8 cellular contexts compared by ENCODE assay signal in genomic region chr11:68471360-68472340, GRCh38. TPM values are rescaled to one million over a fixed set of nuclear protein-coding genes. Genes with fewer than 3 reads are reported as not detected.
A peak's percentile ranks its signal among the peaks of the same experiment; 100 is the strongest.
DNase-seq lines count a peak whose midpoint lies in the region; ATAC-seq, FAIRE-seq and TF ChIP-seq lines count a peak whose summit lies in the region.

No MANE protein-coding gene starts in this region.

- peak overlapping the region; percentile 58 for H3K9ac ChIP-seq in astrocyte (ENCODE audit: low read length)

- H3K36me3 ChIP-seq in astrocyte (ENCODE audit: insufficient read depth, low read length) (no peaks in the 10 kb centered on the region), right atrium auricular region (no peaks in the 10 kb centered on the region)

- peaks cover 26% of the 10 kb centered on the region for H3K4me1 ChIP-seq in astrocyte (ENCODE audit: insufficient read depth, low read length)
- H3K4me1 ChIP-seq in right atrium auricular region = peaks cover 0 to 79% of the 10 kb centered on the region in 2 donors

- H3K27ac Mint-ChIP-seq in astrocyte (ENCODE audit: unreplicated experiment) (peak overlapping the region; percentile 98), osteocyte (ENCODE audit: unreplicated experiment) (peak overlapping the region; percentile 67)

- no peak for ATAC-seq in HG02798 (IDR thresholded peaks at IDR 0.05; ENCODE audit: poor library complexity, unreplicated experiment)
- no peak for ATAC-seq in HG03175 (IDR thresholded peaks at IDR 0.05; ENCODE audit: unreplicated experiment)

- no peak overlapping the region for H2AFZ ChIP-seq in astrocyte (ENCODE audit: low read depth, low read length)

- no peaks in the 10 kb centered on the region for H3K9me3 Mint-ChIP-seq in astrocyte (ENCODE audit: unreplicated experiment)
- H3K9me3 Mint-ChIP-seq in osteocyte (ENCODE audit: unreplicated experiment) = no peaks in the 10 kb centered on the region

- H3K36me3 Mint-ChIP-seq in astrocyte (ENCODE audit: low read depth, unreplicated experiment) (peaks cover 2% of the 10 kb centered on the region), osteocyte (ENCODE audit: unreplicated experiment) (peaks cover 16% of the 10 kb centered on the region)

- H3K4me1 Mint-ChIP-seq in astrocyte (ENCODE audit: low read depth, unreplicated experiment) (peaks cover 66% of the 10 kb centered on the region), osteocyte (ENCODE audit: unreplicated experiment) (peaks cover 64% of the 10 kb centered on the region)

- peak overlapping the region; percentile 66 for H3K4me2 ChIP-seq in astrocyte (ENCODE audit: low read length)

- H3K27ac ChIP-seq in astrocyte (ENCODE audit: low read depth, low read length) = peak overlapping the region; percentile 86
- peak overlapping the region in 1 of 2 donors; percentile 35 for H3K27ac ChIP-seq in right atrium auricular region

- FAIRE-seq in astrocyte (lab: Jason Lieb, UNC) = no peak

- H4K20me1 ChIP-seq in astrocyte (ENCODE audit: insufficient read depth, low read length) = peaks cover 80% of the 10 kb centered on the region

- H3K27me3 ChIP-seq in astrocyte (ENCODE audit: insufficient read depth, low read length) (no peaks in the 10 kb centered on the region), right atrium auricular region (no peaks in the 10 kb centered on the region)

- no peaks in the 10 kb centered on the region for H3K27me3 Mint-ChIP-seq in astrocyte (ENCODE audit: low read depth, unreplicated experiment)
- H3K27me3 Mint-ChIP-seq in osteocyte (ENCODE audit: unreplicated experiment) = no peaks in the 10 kb centered on the region

- H3K9me3 ChIP-seq in astrocyte (ENCODE audit: insufficient read depth, low read depth, low read length) (no peaks in the 10 kb centered on the region), right atrium auricular region (no peaks in the 10 kb centered on the region)

- peaks cover 88% of the 10 kb centered on the region for H3K79me2 ChIP-seq in astrocyte (ENCODE audit: insufficient read depth, low read length)

- H3K4me3 Mint-ChIP-seq in astrocyte (ENCODE audit: unreplicated experiment) (peak overlapping the region; percentile 48), osteocyte (ENCODE audit: unreplicated experiment) (peak overlapping the region; percentile 29)

- TF ChIP-seq CTCF in astrocyte (IDR thresholded peaks at IDR 0.05; ENCODE audit: insufficient read depth, low read depth, low read length) (no peak), osteocyte (IDR thresholded peaks at IDR 0.05) (no peak), right atrium auricular region (IDR thresholded peaks at IDR 0.05) (no peak)

- H3K4me3 ChIP-seq in astrocyte (ENCODE audit: insufficient read depth, low read depth, low read length) (no peak overlapping the region), right atrium auricular region (no peak overlapping the region)

- DNase-seq in EL (peak; percentile 50), RPMI7951 (ENCODE audit: low read depth) (peak; percentile 82), astrocyte (ENCODE audit: low read depth) (peak; percentile 98), osteocyte (ENCODE audit: extremely low spot score, unreplicated experiment) (peak; percentile 57), NCI-H1105 (lab: John Stamatoyannopoulos, UW) (no peak), right atrium auricular region (ENCODE audit: low spot score) (no peak)

RNA-seq across cellular contexts. Expression of gene PPP6R3, which starts 11.1 kb away (rescaled TPM):
- total RNA-seq in RPMI7951 (2014; rRNA removed; shearing (Covaris generic)) = 92.3 and 113 TPM in 2 replicates
- 94.0 and 97.8 TPM in 2 replicates for total RNA-seq in astrocyte
- total RNA-seq in osteocyte = 86.6 and 87.8 TPM in 2 replicates
- total RNA-seq in right atrium auricular region = 10 to 100 TPM; 81.1 to 95.2 TPM

Comparison
In these comparisons a context has a peak if more than half of its experiments do, and no peak if none do; other contexts are left out.
1. DNase-seq: peak in EL (single experiment), RPMI7951 (single experiment), astrocyte (single experiment) and osteocyte (single experiment); none in NCI-H1105 (single experiment) and right atrium auricular region (single experiment).